In genomic region chr14:77028384-77029246, GRCh38 we compare ENCODE assay signal across 8 cellular contexts. TPM values are rescaled to one million over a fixed set of nuclear protein-coding genes. Genes with fewer than 3 reads are reported as not detected.
DNase-seq lines count a peak whose midpoint lies in the region; ATAC-seq and TF ChIP-seq lines count a peak whose summit lies in the region.

TSS of gene IRF2BPL (minus strand) at chr14:77028708. CDS start at chr14:77027792, 916 bp downstream.

- ATAC-seq in GM23338: peak; percentile 12
- ATAC-seq in activated T-cell treated with anti-CD3 and anti-CD28 coated beads, Interleukin-2, amount 50 U/mL, for 72 hours (replicated peaks in 1 of 2): peak; percentile 70 to 75
- ATAC-seq in esophagus mucosa: peak; percentile 74

- peaks cover 32% of the 10 kb centered on the region for H3K27me3 Mint-ChIP-seq in GM23338 (ENCODE audit: insufficient read depth, low read depth, poor library complexity)
- H3K27me3 Mint-ChIP-seq in activated T-cell treated with anti-CD3 and anti-CD28 coated beads, Interleukin-2, amount 50 U/mL, for 72 hours (ENCODE audit: low read depth): no peaks in the 10 kb centered on the region

- peak; percentile 100 for DNase-seq in Daoy (ENCODE audit: low read depth)
- DNase-seq in GM23338 (ENCODE audit: low spot score): peak; percentile 97
- DNase-seq in Kasumi-1 (lab: John Stamatoyannopoulos, UW): peak; percentile 94 to 95
- DNase-seq in RKO (ENCODE audit: low spot score): peak; percentile 97
- peak; percentile 95 for DNase-seq in activated T-cell treated with anti-CD3 and anti-CD28 coated beads, Interleukin-2, amount 50 U/mL, for 72 hours
- DNase-seq in myocyte (ENCODE audit: low read depth): peak; percentile 99
- peak; percentile 90 to 92 for DNase-seq in stimulated activated CD8-positive, alpha-beta memory T cell treated with anti-CD3 and anti-CD28 coated beads, Interleukin-7, amount 100 ng/mL, for 48 hours (ENCODE audit: extremely low read depth in 1 of 2, low read depth in 1 of 2)

- TF ChIP-seq CTCF in GM23338 (conservative IDR thresholded peaks at IDR 0.05; ENCODE audit: low read depth in 2 of 2): no peak

- peaks cover 43% of the 10 kb centered on the region for H3K4me1 ChIP-seq in GM23338 (ENCODE audit: insufficient read depth)

- no peaks in the 10 kb centered on the region for H4K20me1 ChIP-seq in GM23338 (replicated peaks; ENCODE audit: insufficient read depth)

- H3K27ac Mint-ChIP-seq in GM23338: peak within 1 kb of the TSS; percentile 98
- peak within 1 kb of the TSS; percentile 95 for H3K27ac Mint-ChIP-seq in activated T-cell treated with anti-CD3 and anti-CD28 coated beads, Interleukin-2, amount 50 U/mL, for 72 hours

- H3K9me2 ChIP-seq in GM23338 (ENCODE audit: insufficient read depth): no peaks in the 10 kb centered on the region

- H3K9me3 Mint-ChIP-seq in GM23338: peaks cover 3% of the 10 kb centered on the region; the same call in 1 of the 3 replicates
- H3K9me3 Mint-ChIP-seq in activated T-cell treated with anti-CD3 and anti-CD28 coated beads, Interleukin-2, amount 50 U/mL, for 72 hours: no peaks in the 10 kb centered on the region

- H3K27me3 ChIP-seq in GM23338 (ENCODE audit: insufficient read depth): no peaks in the 10 kb centered on the region

- peaks cover 32% of the 10 kb centered on the region for H3F3A ChIP-seq in GM23338 (replicated peaks; ENCODE audit: low read depth)

- no peaks in the 10 kb centered on the region for H3K36me3 ChIP-seq in GM23338 (ENCODE audit: insufficient read depth)

- H3K4me3 ChIP-seq in GM23338: peak within 1 kb of the TSS; percentile 75

- H3K27ac ChIP-seq in GM23338 (ENCODE audit: low read depth): peak within 1 kb of the TSS; percentile 99

- H3K4me3 Mint-ChIP-seq in GM23338: peak within 1 kb of the TSS; percentile 87
- peak within 1 kb of the TSS; percentile 97 to 99 for H3K4me3 Mint-ChIP-seq in activated T-cell treated with anti-CD3 and anti-CD28 coated beads, Interleukin-2, amount 50 U/mL, for 72 hours

- H3K4me2 ChIP-seq in GM23338: peak within 1 kb of the TSS; percentile 98

- H3K36me3 Mint-ChIP-seq in GM23338 (ENCODE audit: low read depth): peaks cover 25% of the 10 kb centered on the region
- H3K36me3 Mint-ChIP-seq in activated T-cell treated with anti-CD3 and anti-CD28 coated beads, Interleukin-2, amount 50 U/mL, for 72 hours (ENCODE audit: insufficient read depth in 2 of 2): peaks cover 11 to 15% of the 10 kb centered on the region in 2 donors

- H3K4me1 Mint-ChIP-seq in GM23338: peaks cover 44% of the 10 kb centered on the region
- peaks cover 59% of the 10 kb centered on the region for H3K4me1 Mint-ChIP-seq in activated T-cell treated with anti-CD3 and anti-CD28 coated beads, Interleukin-2, amount 50 U/mL, for 72 hours (ENCODE audit: low read depth)

- peaks cover 50% of the 10 kb centered on the region for H3K79me2 ChIP-seq in GM23338 (replicated peaks; ENCODE audit: insufficient read depth)

- no peak within 1 kb of the TSS for H2AFZ ChIP-seq in GM23338

TF ChIP-seq in GM23338, 12 proteins besides CTCF, POLR2A, EP300 and RAD21:
- peak; percentile 53 for TF ChIP-seq POLR2AphosphoS5 (IDR thresholded peaks at IDR 0.05; ENCODE audit: low read depth)
- TF ChIP-seq CREB1 (CRISPR knock-in tag; IDR thresholded peaks at IDR 0.05; ENCODE audit: low read depth): peak; percentile 95
- TF ChIP-seq ZNF331 (CRISPR knock-in tag; IDR thresholded peaks at IDR 0.05; ENCODE audit: low read depth): no peak
- TF ChIP-seq, protein P1, sequence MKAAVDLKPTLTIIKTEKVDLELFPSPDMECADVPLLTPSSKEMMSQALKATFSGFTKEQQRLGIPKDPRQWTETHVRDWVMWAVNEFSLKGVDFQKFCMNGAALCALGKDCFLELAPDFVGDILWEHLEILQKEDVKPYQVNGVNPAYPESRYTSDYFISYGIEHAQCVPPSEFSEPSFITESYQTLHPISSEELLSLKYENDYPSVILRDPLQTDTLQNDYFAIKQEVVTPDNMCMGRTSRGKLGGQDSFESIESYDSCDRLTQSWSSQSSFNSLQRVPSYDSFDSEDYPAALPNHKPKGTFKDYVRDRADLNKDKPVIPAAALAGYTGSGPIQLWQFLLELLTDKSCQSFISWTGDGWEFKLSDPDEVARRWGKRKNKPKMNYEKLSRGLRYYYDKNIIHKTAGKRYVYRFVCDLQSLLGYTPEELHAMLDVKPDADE (IDR thresholded peaks at IDR 0.05): no peak
- no peak for TF ChIP-seq ZNF462 (CRISPR knock-in tag; IDR thresholded peaks at IDR 0.05)

RNA-seq across cellular contexts. Expression of gene IRF2BPL, which starts in this region (rescaled TPM):
- total RNA-seq in Daoy (2014; rRNA removed; shearing (Covaris generic)): 28.6 and 31.5 TPM in 2 replicates
- 97.8 and 119 TPM in 2 replicates for total RNA-seq in GM23338 (2014; rRNA removed; shearing (Covaris generic))
- polyA plus RNA-seq in GM23338 (2016; fragmentation: Nextera tagmentation; extraction: Ambion mirVana): 11.2 and 13.2 TPM in 2 replicates
- total RNA-seq in activated T-cell treated with anti-CD3 and anti-CD28 coated beads, Interleukin-2, amount 50 U/mL, for 72 hours: 10 to 100 TPM; 55.6 to 58.0 TPM
- 14.2 TPM for total RNA-seq in esophagus mucosa
- 78.2 and 114 TPM in 2 replicates for total RNA-seq in myocyte
- polyA plus RNA-seq in myocyte (2012): 43.7 TPM

Comparison
In these comparisons a context has a peak if more than half of its experiments do, and no peak if none do; other contexts are left out.
1. Peak in every context shown above with its lines: DNase-seq, ATAC-seq, H3K4me3 ChIP-seq and H3K27ac ChIP-seq.
2. ATAC-seq: peak in every context shown above with its lines; median percentile 74 in esophagus mucosa; 72 in activated T-cell treated with anti-CD3 and anti-CD28 coated beads, Interleukin-2, amount 50 U/mL, for 72 hours; 12 in GM23338.